ENCODE assay signal across 8 cellular contexts in the genomic region with DNA sequence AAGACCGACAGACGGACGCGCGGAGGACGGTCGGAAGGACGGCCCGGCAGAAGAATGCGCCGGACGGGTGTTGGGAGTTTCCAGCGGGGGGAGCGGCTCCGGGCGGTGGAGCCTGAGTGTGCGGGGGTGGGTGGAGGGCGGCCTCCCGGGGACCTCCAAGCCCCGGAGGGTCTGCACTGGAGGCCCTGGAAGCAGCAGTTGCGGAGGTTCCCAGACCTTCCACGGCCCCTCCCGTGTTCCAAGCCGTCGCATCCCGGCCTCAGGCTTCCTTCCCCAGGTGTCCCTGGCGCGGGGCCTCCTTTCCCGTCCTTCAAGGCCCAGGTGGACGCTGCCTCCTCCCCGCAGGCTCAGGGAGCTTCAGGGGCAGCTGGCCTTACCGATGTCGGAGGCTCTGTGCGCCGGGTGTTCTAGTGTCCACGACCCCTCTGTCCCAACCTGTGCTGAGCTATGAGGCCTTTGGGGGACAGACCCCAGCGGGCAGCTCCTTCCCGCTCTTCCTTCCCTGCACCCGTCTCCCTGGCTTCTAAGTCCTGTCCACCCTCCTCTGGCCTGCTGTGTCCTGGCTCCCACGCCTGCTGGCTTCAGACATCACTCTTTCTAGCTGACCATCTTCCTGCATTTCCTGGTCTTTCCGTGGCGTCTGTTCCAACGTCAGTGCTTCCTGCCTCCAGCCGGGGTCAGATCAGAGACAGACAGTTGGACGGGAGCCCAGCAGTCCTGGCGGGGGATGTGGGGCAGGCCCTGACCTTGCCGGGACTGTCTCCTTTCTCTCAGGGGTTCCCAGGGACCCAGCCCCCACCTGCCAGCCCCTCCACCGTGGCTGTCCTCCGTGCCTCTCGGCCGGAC. TPM values are rescaled to one million over a fixed set of nuclear protein-coding genes. Genes with fewer than 3 reads are reported as not detected.
DNase-seq lines count a peak whose midpoint lies in the region; ATAC-seq and TF ChIP-seq lines count a peak whose summit lies in the region.

No MANE protein-coding gene starts in this region.

- H3K9ac ChIP-seq in mesendoderm (ENCODE audit: low read length): no peak overlapping the region

- no peak for ATAC-seq in effector memory CD8-positive, alpha-beta T cell (replicated peaks)

- peak overlapping the region; percentile 15 for H3K56ac ChIP-seq in mesendoderm (ENCODE audit: low read length)

- no peak overlapping the region for H3K23ac ChIP-seq in mesendoderm (ENCODE audit: low read length)

- DNase-seq in activated naive CD4-positive, alpha-beta T cell treated with anti-CD3 and anti-CD28 coated beads for 36 hours: no peak
- DNase-seq in activated naive CD4-positive, alpha-beta T cell (lab: John Stamatoyannopoulos, UW): no peak
- no peak for DNase-seq in effector memory CD8-positive, alpha-beta T cell
- DNase-seq in mesendoderm (no peak), uterus (no peak), anterior cingulate cortex (lab: John Stamatoyannopoulos, UW) (no peak), KBM-7 (no peak)
- DNase-seq in stimulated activated CD4-positive, alpha-beta T cell treated with anti-CD3 and anti-CD28 coated beads, Interleukin-1b, Interleukin-23, amount 100 ng/mL, for 48 hours: no peak

- H3K4ac ChIP-seq in mesendoderm (ENCODE audit: low read depth, low read length): no peak overlapping the region

- H3K27ac Mint-ChIP-seq in activated naive CD4-positive, alpha-beta T cell treated with anti-CD3 and anti-CD28 coated beads for 36 hours: no peak overlapping the region
- no peak overlapping the region for H3K27ac Mint-ChIP-seq in effector memory CD8-positive, alpha-beta T cell

- H3K27me3 ChIP-seq in mesendoderm (ENCODE audit: insufficient read depth, low read length, poor library complexity) (peaks cover 8% of the 10 kb centered on the region), uterus (peaks cover 27 to 47% of the 10 kb centered on the region in 2 donors)

- H2AK5ac ChIP-seq in mesendoderm (ENCODE audit: low read length): no peak overlapping the region

- H3K9me3 Mint-ChIP-seq in activated naive CD4-positive, alpha-beta T cell treated with anti-CD3 and anti-CD28 coated beads for 36 hours: peaks cover 1% of the 10 kb centered on the region
- H3K9me3 Mint-ChIP-seq in effector memory CD8-positive, alpha-beta T cell: no peaks in the 10 kb centered on the region

- in situ Hi-C loops in KBM-7 (cut with MboI; ENCODE audit: low pct_unique_long_range_greater_than_20kb, low sequenced_read_pairs): loop anchor here (10.0 kb wide), 1 partner anchor 108 kb away; no protein-coding TSS in a partner anchor

- no peak overlapping the region for H3K18ac ChIP-seq in mesendoderm (ENCODE audit: low read length)

- no peaks in the 10 kb centered on the region for H3K79me1 ChIP-seq in mesendoderm (ENCODE audit: low read length)

- CTCF ChIA-PET in activated naive CD4-positive, alpha-beta T cell treated with anti-CD3 and anti-CD28 coated beads for 36 hours (lab: Charles Lee): no interaction called here

- H2BK15ac ChIP-seq in mesendoderm (replicated peaks; ENCODE audit: low read depth): no peak overlapping the region

- no peak overlapping the region for H2BK120ac ChIP-seq in mesendoderm (ENCODE audit: low read depth, low read length)

- intact Hi-C loops in activated naive CD4-positive, alpha-beta T cell treated with anti-CD3 and anti-CD28 coated beads for 36 hours (cut with micrococcal nuclease): no loop called here
- intact Hi-C loops in uterus (cut with DNase I; ENCODE audit: low total_unique reads): no loop called here

- H4K5ac ChIP-seq in mesendoderm (ENCODE audit: low read length): no peak overlapping the region

- H3K4me1 Mint-ChIP-seq in activated naive CD4-positive, alpha-beta T cell treated with anti-CD3 and anti-CD28 coated beads for 36 hours (ENCODE audit: low read depth): peaks cover 11% of the 10 kb centered on the region
- peaks cover 3 to 10% of the 10 kb centered on the region in 2 donors for H3K4me1 Mint-ChIP-seq in effector memory CD8-positive, alpha-beta T cell (ENCODE audit: low read depth in 2 of 2)

- H4K8ac ChIP-seq in mesendoderm (ENCODE audit: low read depth, low read length): no peak overlapping the region

- H3K4me1 ChIP-seq in mesendoderm (ENCODE audit: control insufficient read depth, low read depth, low read length) (peaks cover 4% of the 10 kb centered on the region), uterus (peaks cover 0 to 22% of the 10 kb centered on the region in 2 donors)

- H2BK5ac ChIP-seq in mesendoderm (ENCODE audit: low read length): no peak overlapping the region

- H3K27ac ChIP-seq in mesendoderm (ENCODE audit: low read depth, low read length): no peak overlapping the region
- peak overlapping the region; percentile 60 to 77 for H3K27ac ChIP-seq in uterus

- no CpG with 5 or more reads among the region's 51 CpGs for WGBS in mesendoderm (ENCODE audit: extremely low coverage, insufficient coverage, low lambda C conversion rate)

- no peak for TF ChIP-seq CTCF in uterus (IDR thresholded peaks at IDR 0.05)

- no peaks in the 10 kb centered on the region for H3K36me3 ChIP-seq in mesendoderm (ENCODE audit: control insufficient read depth, insufficient read depth, low read length)
- no peaks in the 10 kb centered on the region for H3K36me3 ChIP-seq in uterus

- no peaks in the 10 kb centered on the region for H3K36me3 Mint-ChIP-seq in activated naive CD4-positive, alpha-beta T cell treated with anti-CD3 and anti-CD28 coated beads for 36 hours (ENCODE audit: low read depth)
- H3K36me3 Mint-ChIP-seq in effector memory CD8-positive, alpha-beta T cell (ENCODE audit: insufficient read depth): no peaks in the 10 kb centered on the region

- H3K79me2 ChIP-seq in mesendoderm (ENCODE audit: control insufficient read depth, insufficient read depth, low read length): no peaks in the 10 kb centered on the region

- peaks cover 32% of the 10 kb centered on the region for H3K27me3 Mint-ChIP-seq in activated naive CD4-positive, alpha-beta T cell treated with anti-CD3 and anti-CD28 coated beads for 36 hours (ENCODE audit: low read depth)
- peaks cover 24 to 56% of the 10 kb centered on the region in 2 donors for H3K27me3 Mint-ChIP-seq in effector memory CD8-positive, alpha-beta T cell

- H3K4me3 ChIP-seq in mesendoderm (ENCODE audit: low read length) (no peak overlapping the region), uterus (peak overlapping the region; percentile 10 to 11)

- peak in 1 of 2 donors; percentile 37 for TF ChIP-seq POLR2A in uterus (IDR thresholded peaks at IDR 0.05)

- H3K9me3 ChIP-seq in uterus: no peaks in the 10 kb centered on the region

- H3K4me2 ChIP-seq in mesendoderm (ENCODE audit: low read length): peak overlapping the region; percentile 22

- peak overlapping the region; percentile 27 for H3K4me3 Mint-ChIP-seq in activated naive CD4-positive, alpha-beta T cell treated with anti-CD3 and anti-CD28 coated beads for 36 hours
- peak overlapping the region; percentile 63 to 73 for H3K4me3 Mint-ChIP-seq in effector memory CD8-positive, alpha-beta T cell

RNA-seq across cellular contexts. Expression of gene NRARP, which starts 5.6 kb away (rescaled TPM):
- 1 to 10 TPM; 1.8 to 2.2 TPM for total RNA-seq in activated naive CD4-positive, alpha-beta T cell treated with anti-CD3 and anti-CD28 coated beads for 36 hours
- 4.0 TPM for polyA plus RNA-seq in mesendoderm (2013, experiment 1 of 2)
- 4.5 TPM for polyA plus RNA-seq in mesendoderm (2013, experiment 2 of 2)
- total RNA-seq in uterus: 10 to 100 TPM in 2 of 4 donors, 1 to 10 TPM in 1, under 1 TPM in 1; 0.29 to 16.5 (median 11.4) TPM

RNA-seq across cellular contexts. Expression of gene TOR4A, which starts 18.9 kb away (rescaled TPM):
- total RNA-seq in activated naive CD4-positive, alpha-beta T cell treated with anti-CD3 and anti-CD28 coated beads for 36 hours: 1 to 10 TPM in 1 of 2 experiments, under 1 TPM in 1; 0.93 to 1.1 TPM
- polyA plus RNA-seq in mesendoderm (2013, experiment 1 of 2): 4.1 TPM
- polyA plus RNA-seq in mesendoderm (2013, experiment 2 of 2): 4.0 TPM
- total RNA-seq in uterus: 10 to 100 TPM in 3 of 4 donors, 1 to 10 TPM in 1; 2.6 to 12.7 (median 11.5) TPM

RNA-seq across cellular contexts. Expression of gene NELFB, which starts 41.3 kb away (rescaled TPM):
- 10 to 100 TPM; 47.0 to 47.1 TPM for total RNA-seq in activated naive CD4-positive, alpha-beta T cell treated with anti-CD3 and anti-CD28 coated beads for 36 hours
- 39.7 TPM for polyA plus RNA-seq in mesendoderm (2013, experiment 1 of 2)
- polyA plus RNA-seq in mesendoderm (2013, experiment 2 of 2): 39.7 TPM
- 10 to 100 TPM; 17.1 to 46.5 (median 43.2) TPM for total RNA-seq in uterus

RNA-seq across cellular contexts. Expression of gene STPG3, which starts 45.4 kb away (rescaled TPM):
- total RNA-seq in activated naive CD4-positive, alpha-beta T cell treated with anti-CD3 and anti-CD28 coated beads for 36 hours: not detected
- 0.14 TPM for polyA plus RNA-seq in mesendoderm (2013, experiment 1 of 2)
- 0.15 TPM for polyA plus RNA-seq in mesendoderm (2013, experiment 2 of 2)
- total RNA-seq in uterus: not detected

RNA-seq across cellular contexts. Expression of gene TUBB4B, which starts 55.4 kb away (rescaled TPM):
- total RNA-seq in activated naive CD4-positive, alpha-beta T cell treated with anti-CD3 and anti-CD28 coated beads for 36 hours: 100 to 1,000 TPM; 193 to 196 TPM
- 288 TPM for polyA plus RNA-seq in mesendoderm (2013, experiment 1 of 2)
- polyA plus RNA-seq in mesendoderm (2013, experiment 2 of 2): 285 TPM
- 100 to 1,000 TPM in 3 of 4 donors, 10 to 100 TPM in 1; 91.5 to 174 (median 139) TPM for total RNA-seq in uterus
